In the genomic region with DNA sequence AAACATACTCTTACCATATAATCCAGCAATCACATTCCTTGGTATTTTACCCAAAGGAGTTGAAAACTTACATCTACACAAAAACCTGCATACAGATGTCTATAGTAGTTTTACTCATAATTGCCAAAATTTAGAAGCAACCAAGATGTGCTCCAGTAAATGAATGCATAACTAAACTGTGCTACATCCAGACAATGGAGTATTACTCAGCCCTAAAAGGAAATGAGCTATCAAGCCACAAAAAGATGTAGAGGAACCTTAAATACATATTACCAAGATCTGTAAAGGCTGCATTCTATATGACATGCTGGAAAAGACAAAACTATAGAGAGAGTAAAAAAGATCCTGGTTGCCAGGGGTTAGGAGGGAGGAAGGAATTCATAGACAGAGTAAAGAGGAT, we compare ENCODE assay signal across 30 cellular contexts. TPM values are rescaled to one million over a fixed set of nuclear protein-coding genes. Genes with fewer than 3 reads are reported as not detected.
"Had no signal": no experiment of that assay in that cellular context is flagged by ENCODE, and none has a peak within 500 bp of the region (broad histone marks: within the 10 kb centered on the region; RNA-seq: fewer than 3 reads in every experiment).

No MANE protein-coding gene starts in this region.

- H3K9me3 Mint-ChIP-seq: immature natural killer cell; naive thymus-derived CD8-positive, alpha-beta T cell; nephron; stimulated activated naive CD8-positive, alpha-beta T cell treated with anti-CD3 and anti-CD28 coated beads, Interleukin-15, Interleukin-2, amounts not matched to agents 100 ng/mL and 50 ng/mL, for 24 hours had no signal

- H3K27me3 ChIP-seq: left lung, pancreas, testis, thyroid gland, transverse colon, upper lobe of left lung, vagina had no signal

- H3K4me3 ChIP-seq: left lung, lower lobe of right lung, pancreas, prostate gland, skin epidermis, testis, thyroid gland, transverse colon, upper lobe of left lung, vagina had no signal

- H3K27ac ChIP-seq: left lung, lower lobe of right lung, pancreas, prostate gland, skin epidermis, testis, thyroid gland, transverse colon, upper lobe of left lung, vagina had no signal

- H3K36me3 ChIP-seq: pancreas, prostate gland, thyroid gland had no signal

- ATAC-seq: left colon; left lung; lower lobe of right lung; naive thymus-derived CD8-positive, alpha-beta T cell; pancreas; right cardiac atrium; sciatic nerve had no signal

- H3K4me1 Mint-ChIP-seq: nephron had no signal

- DNase-seq: immature natural killer cell; kidney; left colon; left lung; lower lobe of right lung; mammary epithelial cell; mesenchymal stem cell; naive thymus-derived CD8-positive, alpha-beta T cell; nucleus accumbens; pancreas; posterior cingulate gyrus; retina; right cardiac atrium; stimulated activated CD4-positive, alpha-beta T cell treated with anti-CD3 and anti-CD28 coated beads, Interleukin-12 subunit alpha, Interleukin-12 subunit beta, amount 100 ng/mL, for 4 hours; stimulated activated CD4-positive, alpha-beta T cell treated with anti-CD3 and anti-CD28 coated beads, Interleukin-15, amount 100 ng/mL, for 24 hours; stimulated activated CD4-positive, alpha-beta T cell treated with anti-CD3 and anti-CD28 coated beads, Interleukin-2, amount 100 ng/mL, for 24 hours; stimulated activated CD4-positive, alpha-beta T cell treated with anti-CD3 and anti-CD28 coated beads, Interleukin-4, amount 100 ng/mL, for 1 hour; stimulated activated naive CD4-positive, alpha-beta T cell; testis; thyroid gland; transverse colon; upper lobe of left lung had no signal

- H3K27ac Mint-ChIP-seq: immature natural killer cell; naive thymus-derived CD8-positive, alpha-beta T cell; nephron; stimulated activated naive CD8-positive, alpha-beta T cell treated with anti-CD3 and anti-CD28 coated beads, Interleukin-15, Interleukin-2, amounts not matched to agents 100 ng/mL and 50 ng/mL, for 24 hours had no signal

- H3K4me1 ChIP-seq: pancreas, prostate gland, testis, thyroid gland, upper lobe of left lung, vagina had no signal

- H3K27me3 Mint-ChIP-seq: naive thymus-derived CD8-positive, alpha-beta T cell; stimulated activated naive CD8-positive, alpha-beta T cell treated with anti-CD3 and anti-CD28 coated beads, Interleukin-15, Interleukin-2, amounts not matched to agents 100 ng/mL and 50 ng/mL, for 24 hours had no signal

- FAIRE-seq: islet of Langerhans, pancreas had no signal

- H3K9me3 ChIP-seq: left lung, lower lobe of right lung, pancreas, prostate gland, testis, thyroid gland, transverse colon, upper lobe of left lung, vagina had no signal

- H3K4me3 Mint-ChIP-seq: immature natural killer cell; naive thymus-derived CD8-positive, alpha-beta T cell; nephron; neural crest cell; stimulated activated naive CD8-positive, alpha-beta T cell treated with anti-CD3 and anti-CD28 coated beads, Interleukin-15, Interleukin-2, amounts not matched to agents 100 ng/mL and 50 ng/mL, for 24 hours had no signal

RNA-seq across cellular contexts. Expression of gene CH25H, which starts 21.8 kb away (rescaled TPM):
- total RNA-seq: naive thymus-derived CD8-positive, alpha-beta T cell; neural crest cell had no signal
- polyA plus RNA-seq: mammary epithelial cell had no signal
